9 cellular contexts compared by ENCODE assay signal in the genomic region with DNA sequence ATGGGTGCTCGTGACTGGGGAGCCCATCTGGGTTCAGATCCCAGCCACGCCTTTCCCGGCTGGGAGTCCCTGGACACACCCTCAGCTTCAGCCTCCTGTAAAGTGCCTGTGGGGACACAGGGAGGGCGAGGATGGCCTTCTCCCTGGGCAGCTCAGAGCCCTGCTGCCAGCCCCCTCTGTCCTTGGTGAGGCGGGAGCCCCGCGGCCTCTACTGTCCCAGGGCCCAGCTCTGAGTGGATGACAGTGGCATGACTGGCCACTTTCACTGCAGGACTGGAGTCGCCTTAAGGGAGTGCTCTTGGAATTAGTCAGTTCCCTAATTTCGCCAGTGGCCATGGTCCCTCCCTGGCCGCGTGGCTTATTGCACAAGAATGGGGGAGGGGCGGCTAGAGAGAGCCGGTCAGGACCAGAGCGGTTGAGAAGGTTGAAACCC. TPM values are rescaled to one million over a fixed set of nuclear protein-coding genes. Genes with fewer than 3 reads are reported as not detected.
DNase-seq lines count a peak whose midpoint lies in the region; ATAC-seq, FAIRE-seq and TF ChIP-seq lines count a peak whose summit lies in the region.
"Had no signal": no experiment of that assay in that cellular context is flagged by ENCODE, and none has a peak within 500 bp of the region (broad histone marks: within the 10 kb centered on the region; RNA-seq: fewer than 3 reads in every experiment).

No MANE protein-coding gene starts in this region.

- H3K4me3 Mint-ChIP-seq in astrocyte (ENCODE audit: unreplicated experiment), result no peak overlapping the region

- FAIRE-seq in astrocyte (lab: Jason Lieb, UNC), result no peak
- FAIRE-seq: islet of Langerhans had no signal

- WGBS in spleen, 5 donors, result 37 to 82% (median 52%) methylated on average over 8 to 14 of the region's 14 CpGs

- H3K79me2 ChIP-seq in astrocyte (ENCODE audit: insufficient read depth, low read length), result peaks cover 87% of the 10 kb centered on the region

- no peak overlapping the region for H2AFZ ChIP-seq in astrocyte (ENCODE audit: low read depth, low read length)

- H3K27ac Mint-ChIP-seq in astrocyte (ENCODE audit: unreplicated experiment), result peak overlapping the region; percentile 18

- TF ChIP-seq POLR2A in spleen (IDR thresholded peaks at IDR 0.05), result no peak

- no peak for TF ChIP-seq CTCF in astrocyte (IDR thresholded peaks at IDR 0.05; ENCODE audit: insufficient read depth, low read depth, low read length)
- TF ChIP-seq CTCF in spleen (IDR thresholded peaks at IDR 0.05 in 8 of 11, conservative IDR thresholded peaks at IDR 0.05 in 3 of 11), result no peak

- H4K20me1 ChIP-seq in astrocyte (ENCODE audit: insufficient read depth, low read length), result peaks cover 81% of the 10 kb centered on the region

- H3K9me3 ChIP-seq in astrocyte (ENCODE audit: insufficient read depth, low read depth, low read length) (no peaks in the 10 kb centered on the region), iPS-15b (ENCODE audit: control insufficient read depth, insufficient read depth, low read length) (no peaks in the 10 kb centered on the region), spleen (no peaks in the 10 kb centered on the region)

- intact Hi-C loops in spleen (cut with DNase I; ENCODE audit: low total_unique reads), result no loop called here

- H3K4me3 ChIP-seq in astrocyte (ENCODE audit: insufficient read depth, low read depth, low read length) (no peak overlapping the region), iPS-15b (ENCODE audit: low read depth, low read length) (no peak overlapping the region), spleen (peak overlapping the region in 6 of 8 donors; percentile 10 to 94 (median 80))

- H3K9ac ChIP-seq in astrocyte (ENCODE audit: low read length), result peak overlapping the region; percentile 95
- peak overlapping the region; percentile 48 for H3K9ac ChIP-seq in iPS-15b (ENCODE audit: low read depth, low read length)

- H3K4me1 ChIP-seq in astrocyte (ENCODE audit: insufficient read depth, low read length), result peaks cover 44% of the 10 kb centered on the region
- peaks cover 15% of the 10 kb centered on the region for H3K4me1 ChIP-seq in iPS-15b (ENCODE audit: control insufficient read depth, insufficient read depth, low read length)
- peaks cover 54 to 89% (median 79%) of the 10 kb centered on the region in 6 donors for H3K4me1 ChIP-seq in spleen

- H3K36me3 Mint-ChIP-seq in astrocyte (ENCODE audit: low read depth, unreplicated experiment), result peaks cover 2% of the 10 kb centered on the region

- peak overlapping the region; percentile 65 for H3K27ac ChIP-seq in astrocyte (ENCODE audit: low read depth, low read length)
- H3K27ac ChIP-seq in spleen, result peak overlapping the region; percentile 27 to 98 (median 94)

- H3K36me3 ChIP-seq in astrocyte (ENCODE audit: insufficient read depth, low read length) (no peaks in the 10 kb centered on the region), iPS-15b (ENCODE audit: control insufficient read depth, insufficient read depth, low read length) (peaks cover 21% of the 10 kb centered on the region), spleen (peaks cover 0 to 77% (median 8%) of the 10 kb centered on the region in 6 donors)

- no peak for ATAC-seq in GM21381 (IDR thresholded peaks at IDR 0.05; ENCODE audit: unreplicated experiment)
- no peak for ATAC-seq in HG02759 (IDR thresholded peaks at IDR 0.05; ENCODE audit: unreplicated experiment)

- H3K4me1 Mint-ChIP-seq in astrocyte (ENCODE audit: low read depth, unreplicated experiment), result peaks cover 24% of the 10 kb centered on the region

- H3K9me3 Mint-ChIP-seq in astrocyte (ENCODE audit: unreplicated experiment), result no peaks in the 10 kb centered on the region

- DNase-seq in HS-27A (ENCODE audit: low read depth) (peak; percentile 42), astrocyte (ENCODE audit: low read depth) (peak; percentile 39), spleen (peak; percentile 83), UCSD-AML1 (lab: John Stamatoyannopoulos, UW; ENCODE audit: unreplicated experiment) (no peak), NCI-H446 (lab: John Stamatoyannopoulos, UW) (no peak)

- H3K4me2 ChIP-seq in astrocyte (ENCODE audit: low read length), result peak overlapping the region; percentile 100

- H3K27me3 ChIP-seq in astrocyte (ENCODE audit: insufficient read depth, low read length) (no peaks in the 10 kb centered on the region), iPS-15b (ENCODE audit: control insufficient read depth, insufficient read depth, low read length) (no peaks in the 10 kb centered on the region), spleen (replicated peaks in 1 of 7) (no peaks in the 10 kb centered on the region)

- no peaks in the 10 kb centered on the region for H3K27me3 Mint-ChIP-seq in astrocyte (ENCODE audit: low read depth, unreplicated experiment)

RNA-seq across cellular contexts. Expression of a gene that starts 4.6 kb away (rescaled TPM):
- total RNA-seq in astrocyte (182 and 195 TPM in 2 replicates), spleen (100 to 1,000 TPM in 4 of 7 donors, 10 to 100 TPM in 3; 59.3 to 264 (median 191) TPM)
- 100 to 1,000 TPM in 2 of 3 donors, 10 to 100 TPM in 1; 100.0 to 229 (median 164) TPM for polyA plus RNA-seq in spleen

RNA-seq across cellular contexts. Expression of a gene that starts 34.1 kb away (rescaled TPM):
- 23.9 and 30.4 TPM in 2 replicates for total RNA-seq in astrocyte
- total RNA-seq in spleen, result 10 to 100 TPM; 19.0 to 86.4 (median 46.1) TPM
- 10 to 100 TPM in 2 of 3 donors, 1 to 10 TPM in 1; 8.4 to 26.1 (median 14.3) TPM for polyA plus RNA-seq in spleen

Comparison
In these comparisons a context has a peak if more than half of its experiments do, and no peak if none do; other contexts are left out.
1. DNase-seq: peak in HS-27A (single experiment), astrocyte (single experiment) and spleen (single experiment); none in UCSD-AML1 (single experiment) and NCI-H446 (0 of 2).
2. H3K4me3 ChIP-seq: peak in spleen (6 of 8); none in astrocyte (single experiment) and iPS-15b (single experiment).